17 cellular contexts compared by ENCODE assay signal in genomic region chr9:108759399-108759798, GRCh38.
DNase-seq lines count a peak whose midpoint lies in the region; ATAC-seq and TF ChIP-seq lines count a peak whose summit lies in the region.
"Had no signal": no experiment of that assay in that cellular context is flagged by ENCODE, and none has a peak within 500 bp of the region (broad histone marks: within the 10 kb centered on the region; RNA-seq: fewer than 3 reads in every experiment).

No MANE protein-coding gene starts in this region.

- peak; percentile 83 for DNase-seq in NCI-H748 (lab: John Stamatoyannopoulos, UW; ENCODE audit: unreplicated experiment)
- DNase-seq in NCI-H748 treated with DMSO at 0.1 percent for 48 hours (lab: John Stamatoyannopoulos, UW) = no peak
- DNase-seq in NCI-H2029 treated with DMSO at 0.1 percent for 48 hours (lab: John Stamatoyannopoulos, UW) = peak; percentile 49
- DNase-seq in body of pancreas = peak; percentile 37 to 56 (median 52)
- DNase-seq in progenitor cell of endocrine pancreas (ENCODE audit: low spot score, unreplicated experiment) = no peak
- DNase-seq in HAP-1 (ENCODE audit: low spot score in 2 of 2) = no peak
- no peak for DNase-seq in RKO (ENCODE audit: low spot score)
- DNase-seq: Caco-2, DMS79 treated with DMSO at 0.1 percent for 48 hours, H9, NCI-H1436, NCI-H2171, PC-3, T-helper 2 cell had no signal

- H3K27me3 Mint-ChIP-seq in progenitor cell of endocrine pancreas = peaks cover 49% of the 10 kb centered on the region

- ATAC-seq in body of pancreas (peak; percentile 45), HG02759 (IDR thresholded peaks at IDR 0.05; ENCODE audit: unreplicated experiment) (no peak)
- ATAC-seq: PC-3 had no signal

- H3K36me3 ChIP-seq in body of pancreas (replicated peaks in 1 of 2; ENCODE audit: insufficient read depth in 1 of 2, low read depth in 2 of 2) (no peaks in the 10 kb centered on the region), HAP-1 (replicated peaks) (no peaks in the 10 kb centered on the region)
- H3K36me3 ChIP-seq: SJSA1 had no signal

- in situ Hi-C loops in HAP-1 (cut with MboI; ENCODE audit: low sequenced_read_pairs) = no loop called here

- intact Hi-C loops in body of pancreas (cut with DNase I) = no loop called here

- peaks cover 11% of the 10 kb centered on the region for H3K4me1 Mint-ChIP-seq in progenitor cell of endocrine pancreas (ENCODE audit: low read depth)

- peak overlapping the region; percentile 41 for H3K27ac Mint-ChIP-seq in progenitor cell of endocrine pancreas
- H3K27ac Mint-ChIP-seq: H9, IgD-negative memory B cell had no signal

- no peaks in the 10 kb centered on the region for H3K36me3 Mint-ChIP-seq in progenitor cell of endocrine pancreas (ENCODE audit: insufficient read depth)
- H3K36me3 Mint-ChIP-seq: IgD-negative memory B cell had no signal

- peaks cover 3% of the 10 kb centered on the region for H3K9me3 Mint-ChIP-seq in progenitor cell of endocrine pancreas (ENCODE audit: low read depth)
- H3K9me3 Mint-ChIP-seq: IgD-negative memory B cell had no signal

- no peaks in the 10 kb centered on the region for H3K27me3 ChIP-seq in body of pancreas
- H3K27me3 ChIP-seq in HAP-1 (ENCODE audit: low read depth) = no peaks in the 10 kb centered on the region
- H3K27me3 ChIP-seq: SJSA1 had no signal

- no peaks in the 10 kb centered on the region for H3K9me3 ChIP-seq in body of pancreas
- no peaks in the 10 kb centered on the region for H3K9me3 ChIP-seq in HAP-1
- H3K9me3 ChIP-seq: Caco-2, SJSA1 had no signal

- H3K4me1 ChIP-seq in body of pancreas (peaks cover 19% of the 10 kb centered on the region), HAP-1 (no peaks in the 10 kb centered on the region; the same call in 1 of the 2 replicates)
- H3K4me1 ChIP-seq: Caco-2, SJSA1 had no signal

- TF ChIP-seq CTCF in body of pancreas (IDR thresholded peaks at IDR 0.05) = no peak
- no peak for TF ChIP-seq CTCF in progenitor cell of endocrine pancreas (IDR thresholded peaks at IDR 0.05; ENCODE audit: unreplicated experiment)

- no peak overlapping the region for H3K4me3 Mint-ChIP-seq in progenitor cell of endocrine pancreas (ENCODE audit: low read depth)
- H3K4me3 Mint-ChIP-seq: H9, IgD-negative memory B cell had no signal

- WGBS in body of pancreas, 2 donors = 18% methylated on average over 3 of the region's 3 CpGs

- TF ChIP-seq POLR2A in body of pancreas (IDR thresholded peaks at IDR 0.05) = no peak

- H3K27ac ChIP-seq in body of pancreas = peak overlapping the region in 2 of 4 donors; percentile 22 to 26
- H3K27ac ChIP-seq: SJSA1 had no signal

- H3K4me3 ChIP-seq in body of pancreas = no peak overlapping the region
- H3K4me3 ChIP-seq in HAP-1 = no peak overlapping the region
- H3K4me3 ChIP-seq: SJSA1 had no signal

Comparison
In these comparisons a context has a peak if more than half of its experiments do, and no peak if none do; other contexts are left out.
1. DNase-seq: peak in NCI-H748 (single experiment), NCI-H2029 treated with DMSO at 0.1 percent for 48 hours (single experiment) and body of pancreas (4 of 4); none in NCI-H748 treated with DMSO at 0.1 percent for 48 hours (single experiment), progenitor cell of endocrine pancreas (single experiment), HAP-1 (0 of 2) and RKO (single experiment).